Comparison of ENCODE assay signal across 8 cellular contexts in genomic region chr5:127878174-127878750, GRCh38.
A peak's percentile ranks its signal among the peaks of the same experiment; 100 is the strongest.
DNase-seq lines count a peak whose midpoint lies in the region; ATAC-seq and TF ChIP-seq lines count a peak whose summit lies in the region.

No MANE protein-coding gene starts in this region.

- H3K9me3 ChIP-seq in BE2C: no peaks in the 10 kb centered on the region

- H3K4me3 ChIP-seq in BE2C (ENCODE audit: low read depth, low read length) (no peak overlapping the region), choroid plexus epithelial cell (ENCODE audit: low read depth, low read length) (no peak overlapping the region)

- H3K27me3 ChIP-seq in BE2C: no peaks in the 10 kb centered on the region

- peak; percentile 63 for DNase-seq in BE2C
- DNase-seq in GM20000 (ENCODE audit: low spot score): peak; percentile 19
- peak; percentile 79 for DNase-seq in NCI-H69 (lab: John Stamatoyannopoulos, UW)
- peak; percentile 76 for DNase-seq in choroid plexus epithelial cell (ENCODE audit: low read depth)
- peak; percentile 21 for DNase-seq in midbrain (lab: John Stamatoyannopoulos, UW)
- no peak for DNase-seq in activated effector memory CD4-positive, alpha-beta T cell treated with anti-CD3 and anti-CD28 coated beads, Interleukin-2, amount 50 U/mL, for 16 hours
- DNase-seq in GM19238 (ENCODE audit: insufficient read length, low spot score): no peak

- H3K36me3 ChIP-seq in BE2C: no peaks in the 10 kb centered on the region

- no peaks in the 10 kb centered on the region for H3K4me1 ChIP-seq in BE2C

- no peak for ATAC-seq in GM21447 (IDR thresholded peaks at IDR 0.05; ENCODE audit: unreplicated experiment)

- TF ChIP-seq CTCF in BE2C (IDR thresholded peaks at IDR 0.05; ENCODE audit: low read depth, low read length) (peak; percentile 76), GM20000 (IDR thresholded peaks at IDR 0.05; ENCODE audit: extremely low read depth, missing control alignments) (no peak), choroid plexus epithelial cell (conservative IDR thresholded peaks at IDR 0.05; ENCODE audit: low read depth, low read length) (peak; percentile 81)

Comparison
In these comparisons a context has a peak if more than half of its experiments do, and no peak if none do; other contexts are left out.
1. DNase-seq: peak in BE2C (single experiment), GM20000 (single experiment), NCI-H69 (single experiment), choroid plexus epithelial cell (single experiment) and midbrain (single experiment); none in activated effector memory CD4-positive, alpha-beta T cell treated with anti-CD3 and anti-CD28 coated beads, Interleukin-2, amount 50 U/mL, for 16 hours (single experiment) and GM19238 (single experiment).